Comparison of ENCODE assay signal across 17 cellular contexts in genomic region chrX:49029876-49030275, GRCh38. TPM values are rescaled to one million over a fixed set of nuclear protein-coding genes. Genes with fewer than 3 reads are reported as not detected.
DNase-seq lines count a peak whose midpoint lies in the region; ATAC-seq, FAIRE-seq and TF ChIP-seq lines count a peak whose summit lies in the region.
"Had no signal": no experiment of that assay in that cellular context is flagged by ENCODE, and none has a peak within 500 bp of the region (broad histone marks: within the 10 kb centered on the region; RNA-seq: fewer than 3 reads in every experiment).

No MANE protein-coding gene starts in this region.

- intact Hi-C loops in mucosa of descending colon (cut with DNase I, micrococcal nuclease): no loop called here

- H3K4me3 ChIP-seq in bronchial epithelial cell (ENCODE audit: low read depth, low read length) (no peak overlapping the region), mucosa of descending colon (no peak overlapping the region), MG63 (no peak overlapping the region)
- H3K4me3 ChIP-seq: upper lobe of left lung had no signal

- H3K27me3 ChIP-seq in bronchial epithelial cell (ENCODE audit: control insufficient read depth, insufficient read depth, low read length): no peaks in the 10 kb centered on the region
- H3K27me3 ChIP-seq in MG63: no peaks in the 10 kb centered on the region
- H3K27me3 ChIP-seq: brain microvascular endothelial cell, upper lobe of left lung had no signal

- FAIRE-seq in bronchial epithelial cell (lab: Jason Lieb, UNC): no peak
- FAIRE-seq: endothelial cell of umbilical vein, TTC549 had no signal

- no peak for TF ChIP-seq CTCF in bronchial epithelial cell (IDR thresholded peaks at IDR 0.05; ENCODE audit: insufficient read depth, low read length, severe bottlenecking)
- TF ChIP-seq CTCF in mucosa of descending colon (IDR thresholded peaks at IDR 0.05): no peak

- peak; percentile 7 for DNase-seq in NCI-H146 (lab: John Stamatoyannopoulos, UW)
- no peak for DNase-seq in NCI-H146 treated with DMSO at 0.1 percent for 48 hours (lab: John Stamatoyannopoulos, UW; ENCODE audit: unreplicated experiment)
- DNase-seq in bronchial epithelial cell (ENCODE audit: low read depth): peak; percentile 72
- peak; percentile 81 to 83 (median 82) for DNase-seq in mucosa of descending colon
- no peak for DNase-seq in MG63
- no peak for DNase-seq in T1000 (lab: John Stamatoyannopoulos, UW)
- DNase-seq: activated CD8-positive, alpha-beta T cell treated with anti-CD3 and anti-CD28 coated beads, Interleukin-2, amount 10 ng/mL, durations not matched to agents 7 days and 5 days; brain microvascular endothelial cell; mesenchymal stem cell; NCI-H1417 treated with DMSO at 0.1 percent for 48 hours; NCI-H82; SIG-M5; stimulated activated CD8-positive, alpha-beta memory T cell treated with anti-CD3 and anti-CD28 coated beads, Interleukin-4, amount 100 ng/mL, for 48 hours; upper lobe of left lung had no signal

- ATAC-seq in mucosa of descending colon: peak; percentile 97
- ATAC-seq: activated CD8-positive, alpha-beta T cell treated with anti-CD3 and anti-CD28 coated beads, Interleukin-2, amount 10 ng/mL, durations not matched to agents 7 days and 5 days had no signal

- H3K9me3 ChIP-seq in mucosa of descending colon: no peaks in the 10 kb centered on the region
- no peaks in the 10 kb centered on the region for H3K9me3 ChIP-seq in MG63
- H3K9me3 ChIP-seq: upper lobe of left lung had no signal

- H3K4me1 ChIP-seq in mucosa of descending colon (ENCODE audit: low read depth): no peaks in the 10 kb centered on the region
- H3K4me1 ChIP-seq: upper lobe of left lung had no signal

- H3K36me3 ChIP-seq in bronchial epithelial cell (ENCODE audit: control insufficient read depth, insufficient read depth, low read length) (peaks cover 14% of the 10 kb centered on the region), mucosa of descending colon (ENCODE audit: low read depth) (no peaks in the 10 kb centered on the region), MG63 (peaks cover 15% of the 10 kb centered on the region)

RNA-seq across cellular contexts. Expression of gene TFE3, which starts 13.3 kb away (rescaled TPM):
- total RNA-seq in bronchial epithelial cell: 8.7 and 14.8 TPM in 2 replicates
- 10 to 100 TPM; 26.6 to 46.6 (median 28.1) TPM for total RNA-seq in mucosa of descending colon
- total RNA-seq in MG63 (2014; rRNA removed; shearing (Covaris generic); ENCODE audit: low replicate concordance): 41.4 and 49.3 TPM in 2 replicates

RNA-seq across cellular contexts. Expression of gene GRIPAP1, which starts 27.8 kb away (rescaled TPM):
- total RNA-seq in bronchial epithelial cell (24.5 and 35.8 TPM in 2 replicates), mucosa of descending colon (10 to 100 TPM; 39.5 to 48.9 (median 47.5) TPM)
- 15.7 and 20.3 TPM in 2 replicates for total RNA-seq in MG63 (2014; rRNA removed; shearing (Covaris generic); ENCODE audit: low replicate concordance)

RNA-seq across cellular contexts. Expression of gene CCDC120, which starts 28.9 kb away (rescaled TPM):
- total RNA-seq in bronchial epithelial cell (1.1 and 2.2 TPM in 2 replicates), mucosa of descending colon (10 to 100 TPM; 11.6 to 16.7 (median 12.5) TPM)
- 0.30 and 0.59 TPM in 2 replicates for total RNA-seq in MG63 (2014; rRNA removed; shearing (Covaris generic); ENCODE audit: low replicate concordance)
- total RNA-seq: A172 had no signal

RNA-seq across cellular contexts. Expression of gene PRAF2, which starts 43.9 kb away (rescaled TPM):
- total RNA-seq in bronchial epithelial cell (1.7 and 2.6 TPM in 2 replicates), mucosa of descending colon (10 to 100 TPM in 1 of 3 donors, 1 to 10 TPM in 2; 3.9 to 18.7 (median 8.1) TPM)
- 1.9 TPM in 1 of 2 replicates, not detected in the other for total RNA-seq in MG63 (2014; rRNA removed; shearing (Covaris generic); ENCODE audit: low replicate concordance)

RNA-seq across cellular contexts. Expression of gene WDR45, which starts 49.8 kb away (rescaled TPM):
- total RNA-seq in bronchial epithelial cell (38.5 and 42.1 TPM in 2 replicates), mucosa of descending colon (10 to 100 TPM; 44.3 to 90.1 (median 52.6) TPM)
- total RNA-seq in MG63 (2014; rRNA removed; shearing (Covaris generic); ENCODE audit: low replicate concordance): 35.9 and 43.1 TPM in 2 replicates

Comparison
In these comparisons a context has a peak if more than half of its experiments do, and no peak if none do; other contexts are left out.
1. DNase-seq: peak in NCI-H146 (single experiment), bronchial epithelial cell (single experiment) and mucosa of descending colon (3 of 3); none in NCI-H146 treated with DMSO at 0.1 percent for 48 hours (single experiment), MG63 (single experiment) and T1000 (single experiment).